ENCODE assay signal across 8 cellular contexts in genomic region chrX:134460005-134460860, GRCh38. TPM values are rescaled to one million over a fixed set of nuclear protein-coding genes. Genes with fewer than 3 reads are reported as not detected.
A peak's percentile ranks its signal among the peaks of the same experiment; 100 is the strongest.
DNase-seq lines count a peak whose midpoint lies in the region; ATAC-seq and TF ChIP-seq lines count a peak whose summit lies in the region.

HPRT1 (plus strand) TSS chrX:134460165; CDS start chrX:134460312, 147 bp downstream.

- DNase-seq in AG10803 (ENCODE audit: low read depth): peak; percentile 73
- DNase-seq in NCI-H510A (lab: John Stamatoyannopoulos, UW): peak; percentile 55
- DNase-seq in activated CD4-positive, alpha-beta T cell treated with anti-CD3 and anti-CD28 coated beads, Interleukin-2, amount 50 U/mL, for 48 hours: peak; percentile 69 to 76
- peak; percentile 79 for DNase-seq in dermis blood vessel endothelial cell
- DNase-seq in lower leg skin (ENCODE audit: low spot score in 2 of 2): peak; percentile 57 to 93
- DNase-seq in stimulated activated CD4-positive, alpha-beta T cell treated with anti-CD3 and anti-CD28 coated beads, Interleukin-4, amount 100 ng/mL, for 24 hours: peak; percentile 70

- ATAC-seq in GM19025 (IDR thresholded peaks at IDR 0.05; ENCODE audit: low read depth, unreplicated experiment): peak; percentile 97
- ATAC-seq in HG03196 (IDR thresholded peaks at IDR 0.05; ENCODE audit: unreplicated experiment): peak; percentile 93

- TF ChIP-seq POLR2A in lower leg skin (IDR thresholded peaks at IDR 0.05): no peak

- H3K4me3 ChIP-seq in AG10803 (ENCODE audit: low read length) (peak within 1 kb of the TSS; percentile 66), lower leg skin (ENCODE audit: low read depth, poor library complexity, severe bottlenecking) (peak within 1 kb of the TSS; percentile 72)

- WGBS in lower leg skin, 2 donors: 2 to 34% methylated on average over 22 to 72 of the region's 85 CpGs

- TF ChIP-seq CTCF in AG10803 (conservative IDR thresholded peaks at IDR 0.05; ENCODE audit: low read length): no peak
- TF ChIP-seq CTCF in lower leg skin (IDR thresholded peaks at IDR 0.05): no peak

- intact Hi-C loops in lower leg skin (cut with DNase I; ENCODE audit: low total_unique reads): no loop called here

RNA-seq across cellular contexts. Expression of gene HPRT1, which starts in this region (rescaled TPM):
- 24.7 and 29.0 TPM in 2 replicates for total RNA-seq in dermis blood vessel endothelial cell
- 1 to 10 TPM; 3.2 to 9.1 (median 4.8) TPM for total RNA-seq in lower leg skin

Comparison
In these comparisons a context has a peak if more than half of its experiments do, and no peak if none do; other contexts are left out.
1. Peak in every context shown above with its lines: DNase-seq, ATAC-seq and H3K4me3 ChIP-seq.